Comparison of ENCODE assay signal across 12 cellular contexts in genomic region chr3:143480306-143480852, GRCh38.
DNase-seq lines count a peak whose midpoint lies in the region; ATAC-seq and TF ChIP-seq lines count a peak whose summit lies in the region.
"Had no signal": no experiment of that assay in that cellular context is flagged by ENCODE, and none has a peak within 500 bp of the region (broad histone marks: within the 10 kb centered on the region; RNA-seq: fewer than 3 reads in every experiment).

No MANE protein-coding gene starts in this region.

- H3K4me1 ChIP-seq in colonic mucosa = no peaks in the 10 kb centered on the region
- H3K4me1 ChIP-seq: SJSA1 had no signal

- peak; percentile 40 for DNase-seq in HS-5 (ENCODE audit: low read depth)
- DNase-seq in colonic mucosa = peak; percentile 45
- peak; percentile 71 for DNase-seq in left kidney (ENCODE audit: low read depth, low spot score)
- no peak for DNase-seq in SW 1271 (lab: John Stamatoyannopoulos, UW)
- DNase-seq in NCI-H1417 treated with DMSO at 0.1 percent for 48 hours (lab: John Stamatoyannopoulos, UW) = no peak
- no peak for DNase-seq in NCI-H446 treated with DMSO at 0.1 percent for 48 hours (lab: John Stamatoyannopoulos, UW)
- DNase-seq: CD4-positive, alpha-beta T cell; naive thymus-derived CD4-positive, alpha-beta T cell; NCI-H1048; NCI-H2227 treated with DMSO at 0.1 percent for 48 hours had no signal

- no peak for ATAC-seq in HG03196 (IDR thresholded peaks at IDR 0.05; ENCODE audit: unreplicated experiment)
- ATAC-seq: naive thymus-derived CD4-positive, alpha-beta T cell had no signal

- intact Hi-C loops in colonic mucosa (cut with DNase I) = no loop called here

- H3K36me3 ChIP-seq in colonic mucosa = no peaks in the 10 kb centered on the region
- H3K36me3 ChIP-seq: SJSA1 had no signal

- H3K9me3 ChIP-seq in colonic mucosa = no peaks in the 10 kb centered on the region
- H3K9me3 ChIP-seq: SJSA1 had no signal

- no peak for TF ChIP-seq CTCF in colonic mucosa (IDR thresholded peaks at IDR 0.05)

- no peaks in the 10 kb centered on the region for H3K27me3 ChIP-seq in colonic mucosa
- H3K27me3 ChIP-seq: SJSA1 had no signal

- no peak overlapping the region for H3K9ac ChIP-seq in colonic mucosa (ENCODE audit: low read depth in 2 of 2, low read length in 2 of 2)

- H3K27ac ChIP-seq in colonic mucosa = peak overlapping the region; percentile 10
- H3K27ac ChIP-seq: SJSA1 had no signal

- no peak overlapping the region for H3K4me3 ChIP-seq in colonic mucosa
- H3K4me3 ChIP-seq: SJSA1 had no signal

Comparison
In these comparisons a context has a peak if more than half of its experiments do, and no peak if none do; other contexts are left out.
1. DNase-seq: peak in HS-5 (single experiment), colonic mucosa (single experiment) and left kidney (single experiment); none in SW 1271 (0 of 2), NCI-H1417 treated with DMSO at 0.1 percent for 48 hours (single experiment) and NCI-H446 treated with DMSO at 0.1 percent for 48 hours (single experiment).